Comparison of ENCODE assay signal across 9 cellular contexts in the genomic region with DNA sequence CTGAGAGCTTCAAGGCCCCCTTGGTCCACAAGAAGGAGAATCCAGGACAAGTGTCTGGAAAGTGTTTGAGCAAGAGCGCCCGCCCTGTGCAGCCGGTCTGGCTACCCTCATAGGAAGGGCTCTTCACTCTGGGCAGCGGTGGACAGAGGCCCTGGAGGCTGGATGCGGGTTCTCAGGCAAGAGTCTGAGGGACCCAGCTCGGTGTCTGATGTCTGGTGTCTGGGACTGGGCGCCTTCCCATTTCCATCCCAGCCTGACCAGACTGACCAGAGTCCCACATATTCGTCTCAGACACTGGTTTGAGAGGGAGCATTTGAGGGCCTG. TPM values are rescaled to one million over a fixed set of nuclear protein-coding genes. Genes with fewer than 3 reads are reported as not detected.
DNase-seq lines count a peak whose midpoint lies in the region; ATAC-seq, FAIRE-seq and TF ChIP-seq lines count a peak whose summit lies in the region.
"Had no signal": no experiment of that assay in that cellular context is flagged by ENCODE, and none has a peak within 500 bp of the region (broad histone marks: within the 10 kb centered on the region; RNA-seq: fewer than 3 reads in every experiment).

No MANE protein-coding gene starts in this region.

- H3K27ac ChIP-seq in HUES64 (ENCODE audit: low read depth, low read length) (peak overlapping the region; percentile 78), lower lobe of right lung (peak overlapping the region; percentile 63), substantia nigra (ENCODE audit: low read depth, low read length, poor library complexity, severe bottlenecking) (peak overlapping the region; percentile 32)

- H3K4me3 ChIP-seq in HUES64 (ENCODE audit: low read length) (no peak overlapping the region), bronchial epithelial cell (ENCODE audit: low read depth, low read length) (peak overlapping the region; percentile 28), lower lobe of right lung (peak overlapping the region; percentile 9)

- H3K9me3 ChIP-seq in HUES64 (ENCODE audit: insufficient read depth, low read depth, low read length) (no peaks in the 10 kb centered on the region), lower lobe of right lung (no peaks in the 10 kb centered on the region)

- H3K9me3 Mint-ChIP-seq in activated T-cell treated with anti-CD3 and anti-CD28 coated beads, Interleukin-2, amount 50 U/mL, for 72 hours, result no peaks in the 10 kb centered on the region

- H3K4me1 ChIP-seq in HUES64 (ENCODE audit: insufficient read depth, low read length) (peaks cover 44% of the 10 kb centered on the region), lower lobe of right lung (peaks cover 70% of the 10 kb centered on the region)

- DNase-seq in bronchial epithelial cell (ENCODE audit: low read depth), result no peak
- DNase-seq in lower lobe of right lung, result peak; percentile 63
- DNase-seq in substantia nigra (lab: John Stamatoyannopoulos, UW), result no peak
- DNase-seq in EL, result no peak
- DNase-seq in NCI-H2029 treated with DMSO at 0.1 percent for 48 hours (lab: John Stamatoyannopoulos, UW), result no peak
- DNase-seq in activated T-cell treated with anti-CD3 and anti-CD28 coated beads, Interleukin-2, amount 50 U/mL, for 72 hours, result no peak
- DNase-seq: activated CD4-positive, alpha-beta T cell treated with anti-CD3 and anti-CD28 coated beads, Interleukin-2, amount 50 U/mL, for 48 hours; central memory CD4-positive, alpha-beta T cell had no signal

- no peak for FAIRE-seq in bronchial epithelial cell (lab: Jason Lieb, UNC)

- H3K36me3 ChIP-seq in HUES64 (ENCODE audit: insufficient read depth, low read length), result peaks cover 3% of the 10 kb centered on the region; the same call in 1 of the 2 replicates
- peaks cover 7% of the 10 kb centered on the region for H3K36me3 ChIP-seq in bronchial epithelial cell (ENCODE audit: control insufficient read depth, insufficient read depth, low read length)
- H3K36me3 ChIP-seq in lower lobe of right lung, result no peaks in the 10 kb centered on the region

- no peaks in the 10 kb centered on the region for H3K27me3 ChIP-seq in HUES64 (ENCODE audit: insufficient read depth, low read length)
- H3K27me3 ChIP-seq in bronchial epithelial cell (ENCODE audit: control insufficient read depth, insufficient read depth, low read length), result no peaks in the 10 kb centered on the region
- H3K27me3 ChIP-seq in lower lobe of right lung (ENCODE audit: low read depth), result no peaks in the 10 kb centered on the region

- 0 out of 2 replicates have a peak overlapping the region, but pooled peaks have one; percentile 27 for H3K9ac ChIP-seq in HUES64 (ENCODE audit: low read depth, low read length)

- H3K27me3 Mint-ChIP-seq in activated T-cell treated with anti-CD3 and anti-CD28 coated beads, Interleukin-2, amount 50 U/mL, for 72 hours (ENCODE audit: low read depth), result no peaks in the 10 kb centered on the region

- 83% methylated on average over 8 of the region's 8 CpGs for WGBS in HUES64

- peaks cover 0 to 6% of the 10 kb centered on the region in 2 donors for H3K36me3 Mint-ChIP-seq in activated T-cell treated with anti-CD3 and anti-CD28 coated beads, Interleukin-2, amount 50 U/mL, for 72 hours (ENCODE audit: insufficient read depth in 2 of 2)

- no peak overlapping the region for H3K27ac Mint-ChIP-seq in activated T-cell treated with anti-CD3 and anti-CD28 coated beads, Interleukin-2, amount 50 U/mL, for 72 hours

- intact Hi-C loops in lower lobe of right lung (cut with DNase I), result no loop called here

- H3K4me3 Mint-ChIP-seq in activated T-cell treated with anti-CD3 and anti-CD28 coated beads, Interleukin-2, amount 50 U/mL, for 72 hours, result no peak overlapping the region

- peak; percentile 25 to 37 for ATAC-seq in lower lobe of right lung
- no peak for ATAC-seq in activated T-cell treated with anti-CD3 and anti-CD28 coated beads, Interleukin-2, amount 50 U/mL, for 72 hours (replicated peaks in 1 of 2)

- H3K4me1 Mint-ChIP-seq in activated T-cell treated with anti-CD3 and anti-CD28 coated beads, Interleukin-2, amount 50 U/mL, for 72 hours (ENCODE audit: low read depth), result peaks cover 68% of the 10 kb centered on the region

- TF ChIP-seq CTCF in bronchial epithelial cell (IDR thresholded peaks at IDR 0.05; ENCODE audit: insufficient read depth, low read length, severe bottlenecking) (no peak), lower lobe of right lung (IDR thresholded peaks at IDR 0.05) (no peak)

RNA-seq across cellular contexts. Expression of a gene that starts 59.8 kb away (rescaled TPM):
- 92.2 TPM for polyA plus RNA-seq in HUES64 (2013, experiment 1 of 2)
- polyA plus RNA-seq in HUES64 (2013, experiment 2 of 2), result 96.4 TPM
- total RNA-seq in bronchial epithelial cell (170 and 182 TPM in 2 replicates), lower lobe of right lung (85.1 TPM)
- 100 to 1,000 TPM; 143 to 149 TPM for total RNA-seq in activated T-cell treated with anti-CD3 and anti-CD28 coated beads, Interleukin-2, amount 50 U/mL, for 72 hours

Comparison
In these comparisons a context has a peak if more than half of its experiments do, and no peak if none do; other contexts are left out.
1. ATAC-seq: peak in lower lobe of right lung (2 of 2); none in activated T-cell treated with anti-CD3 and anti-CD28 coated beads, Interleukin-2, amount 50 U/mL, for 72 hours (0 of 2).
2. Peak in every context shown above with its lines, with median percentiles within 50 percentile points of each other: H3K27ac ChIP-seq.